Comparison of ENCODE assay signal across 14 cellular contexts in the genomic region with DNA sequence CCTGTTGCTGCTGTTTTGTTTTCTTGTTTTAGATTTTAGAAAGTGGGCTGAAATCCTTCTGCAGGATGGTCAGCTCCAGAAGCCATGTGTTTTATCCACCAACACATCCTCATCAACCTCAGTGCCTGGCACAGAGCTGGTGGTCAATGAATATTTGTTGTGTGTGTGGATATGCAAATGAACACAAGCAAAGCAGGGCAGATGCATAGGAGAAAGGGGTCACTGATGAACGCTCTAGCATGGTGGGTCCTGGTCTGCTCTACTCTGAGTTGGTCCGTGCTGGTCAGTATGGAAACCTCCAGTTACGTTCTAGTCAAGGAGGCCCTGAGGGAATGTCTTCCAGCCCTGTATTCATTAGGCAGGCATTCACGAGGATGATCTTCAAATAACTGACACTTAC.
"Had no signal": no experiment of that assay in that cellular context is flagged by ENCODE, and none has a peak within 500 bp of the region (broad histone marks: within the 10 kb centered on the region; RNA-seq: fewer than 3 reads in every experiment).

No MANE protein-coding gene starts in this region.

- H3K27me3 Mint-ChIP-seq: activated CD4-positive, alpha-beta memory T cell treated with anti-CD3 and anti-CD28 coated beads, Interleukin-2, amount 10 ng/mL, durations not matched to agents 7 days and 5 days; activated CD4-positive, alpha-beta T cell treated with anti-CD3 and anti-CD28 coated beads for 36 hours; type B pancreatic cell had no signal

- H3K4me1 ChIP-seq: adrenal gland, pancreas had no signal

- H3K4me1 Mint-ChIP-seq: activated CD4-positive, alpha-beta memory T cell treated with anti-CD3 and anti-CD28 coated beads, Interleukin-2, amount 10 ng/mL, durations not matched to agents 7 days and 5 days; activated CD4-positive, alpha-beta T cell treated with anti-CD3 and anti-CD28 coated beads for 36 hours; activated naive CD4-positive, alpha-beta T cell treated with anti-CD3 and anti-CD28 coated beads, Interleukin-2, amount 50 U/mL, for 24 hours had no signal

- H3K27ac ChIP-seq: adrenal gland had no signal

- H3K4me3 ChIP-seq: adrenal gland, gastroesophageal sphincter, left lung, pancreas had no signal

- H3K36me3 ChIP-seq: adrenal gland, gastroesophageal sphincter, left lung, pancreas had no signal

- H3K9me3 Mint-ChIP-seq: activated CD4-positive, alpha-beta memory T cell treated with anti-CD3 and anti-CD28 coated beads, Interleukin-2, amount 10 ng/mL, durations not matched to agents 7 days and 5 days; activated naive CD4-positive, alpha-beta T cell treated with anti-CD3 and anti-CD28 coated beads, Interleukin-2, amount 50 U/mL, for 24 hours; activated T-cell treated with anti-CD3 and anti-CD28 coated beads, Interleukin-2, amount 50 U/mL, for 24 hours had no signal

- H3K27me3 ChIP-seq: adrenal gland, gastroesophageal sphincter, left lung, pancreas had no signal

- DNase-seq: activated CD4-positive, alpha-beta memory T cell treated with anti-CD3 and anti-CD28 coated beads, Interleukin-2, amount 10 ng/mL, durations not matched to agents 7 days and 5 days; activated CD4-positive, alpha-beta T cell treated with anti-CD3 and anti-CD28 coated beads for 36 hours; activated effector memory CD4-positive, alpha-beta T cell treated with Interleukin-2 at 50 U/mL for 16 hours; activated T-cell treated with anti-CD3 and anti-CD28 coated beads, Interleukin-2, amount 50 U/mL, for 24 hours; adrenal gland; effector memory CD4-positive, alpha-beta T cell; left lung; pancreas; SIG-M5; stimulated activated CD4-positive, alpha-beta T cell treated with anti-CD3 and anti-CD28 coated beads, Interleukin-4, amount 100 ng/mL, for 24 hours; stimulated activated naive CD4-positive, alpha-beta T cell had no signal

- H3K27ac Mint-ChIP-seq: activated CD4-positive, alpha-beta memory T cell treated with anti-CD3 and anti-CD28 coated beads, Interleukin-2, amount 10 ng/mL, durations not matched to agents 7 days and 5 days; activated CD4-positive, alpha-beta T cell treated with anti-CD3 and anti-CD28 coated beads for 36 hours; activated naive CD4-positive, alpha-beta T cell treated with anti-CD3 and anti-CD28 coated beads, Interleukin-2, amount 50 U/mL, for 24 hours; activated T-cell treated with anti-CD3 and anti-CD28 coated beads, Interleukin-2, amount 50 U/mL, for 24 hours; type B pancreatic cell had no signal

- H3K4me3 Mint-ChIP-seq: activated CD4-positive, alpha-beta memory T cell treated with anti-CD3 and anti-CD28 coated beads, Interleukin-2, amount 10 ng/mL, durations not matched to agents 7 days and 5 days; activated CD4-positive, alpha-beta T cell treated with anti-CD3 and anti-CD28 coated beads for 36 hours; activated naive CD4-positive, alpha-beta T cell treated with anti-CD3 and anti-CD28 coated beads, Interleukin-2, amount 50 U/mL, for 24 hours; activated T-cell treated with anti-CD3 and anti-CD28 coated beads, Interleukin-2, amount 50 U/mL, for 24 hours; type B pancreatic cell had no signal

- ATAC-seq: activated CD4-positive, alpha-beta T cell treated with anti-CD3 and anti-CD28 coated beads for 36 hours had no signal

- H3K9me3 ChIP-seq: adrenal gland, gastroesophageal sphincter, left lung, pancreas had no signal

- H3K36me3 Mint-ChIP-seq: activated naive CD4-positive, alpha-beta T cell treated with anti-CD3 and anti-CD28 coated beads, Interleukin-2, amount 50 U/mL, for 24 hours; type B pancreatic cell had no signal
